Comparison of ENCODE assay signal across 1 cellular context in genomic region chr3:182972387-182972786, GRCh38.
TF ChIP-seq lines count a peak whose summit lies in the region.

No MANE protein-coding gene starts in this region.

TF ChIP-seq in IMR-90, 13 proteins besides CTCF, POLR2A, EP300 and RAD21 (continued from another document):
- TF ChIP-seq ELK1 (IDR thresholded peaks at IDR 0.05; ENCODE audit: borderline replicate concordance, low read depth, low read length) (no peak), NFE2L2 (IDR thresholded peaks at IDR 0.05; ENCODE audit: low read depth, low read length) (no peak)
TF ChIP-seq in IMR-90: peak in this region for 0.
